1 cellular context compared by ENCODE assay signal in the genomic region with DNA sequence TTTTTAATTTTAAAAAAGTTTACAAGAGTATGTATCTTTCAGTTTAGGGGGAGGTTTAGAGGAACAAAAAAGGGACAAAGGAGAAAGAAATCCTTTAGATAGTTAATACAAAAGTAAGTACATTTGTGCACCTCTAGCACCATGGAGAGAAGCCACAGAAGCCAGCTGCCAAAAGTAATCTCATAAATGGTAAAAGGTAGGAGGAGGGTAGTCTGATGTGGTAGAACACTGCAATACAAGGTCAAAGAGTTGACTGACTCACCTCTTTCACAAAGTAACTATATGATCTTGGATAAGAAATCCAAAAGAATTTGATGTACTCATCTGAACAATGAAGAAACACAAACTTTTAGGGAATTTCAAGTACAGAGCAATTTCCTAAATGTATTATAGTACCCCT.
TF ChIP-seq lines count a peak whose summit lies in the region.

No MANE protein-coding gene starts in this region.

TF ChIP-seq in HEK293, 187 proteins besides CTCF, POLR2A, EP300 and RAD21 (continued from another document):
- TF ChIP-seq, protein P1, sequence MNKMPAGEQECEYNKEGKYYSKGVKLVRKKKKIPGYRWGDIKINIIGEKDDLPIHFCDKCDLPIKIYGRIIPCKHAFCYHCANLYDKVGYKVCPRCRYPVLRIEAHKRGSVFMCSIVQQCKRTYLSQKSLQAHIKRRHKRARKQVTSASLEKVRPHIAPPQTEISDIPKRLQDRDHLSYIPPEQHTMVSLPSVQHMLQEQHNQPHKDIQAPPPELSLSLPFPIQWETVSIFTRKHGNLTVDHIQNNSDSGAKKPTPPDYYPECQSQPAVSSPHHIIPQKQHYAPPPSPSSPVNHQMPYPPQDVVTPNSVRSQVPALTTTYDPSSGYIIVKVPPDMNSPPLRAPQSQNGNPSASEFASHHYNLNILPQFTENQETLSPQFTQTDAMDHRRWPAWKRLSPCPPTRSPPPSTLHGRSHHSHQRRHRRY (tag by site-specific recombination; IDR thresholded peaks at IDR 0.05) = no peak
- TF ChIP-seq ZNF521 (tag by site-specific recombination; IDR thresholded peaks at IDR 0.05) (no peak), OSR2 (tag by site-specific recombination; IDR thresholded peaks at IDR 0.05) (peak; percentile 72), ZNF23 (tag by site-specific recombination; IDR thresholded peaks at IDR 0.05; ENCODE audit: borderline replicate concordance) (no peak)
- TF ChIP-seq, protein P2, sequence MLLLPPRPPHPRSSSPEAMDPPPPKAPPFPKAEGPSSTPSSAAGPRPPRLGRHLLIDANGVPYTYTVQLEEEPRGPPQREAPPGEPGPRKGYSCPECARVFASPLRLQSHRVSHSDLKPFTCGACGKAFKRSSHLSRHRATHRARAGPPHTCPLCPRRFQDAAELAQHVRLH (tag by site-specific recombination; IDR thresholded peaks at IDR 0.05) = peak; percentile 58; the same call in 1 of the 2 replicates
- TF ChIP-seq, protein P3, sequence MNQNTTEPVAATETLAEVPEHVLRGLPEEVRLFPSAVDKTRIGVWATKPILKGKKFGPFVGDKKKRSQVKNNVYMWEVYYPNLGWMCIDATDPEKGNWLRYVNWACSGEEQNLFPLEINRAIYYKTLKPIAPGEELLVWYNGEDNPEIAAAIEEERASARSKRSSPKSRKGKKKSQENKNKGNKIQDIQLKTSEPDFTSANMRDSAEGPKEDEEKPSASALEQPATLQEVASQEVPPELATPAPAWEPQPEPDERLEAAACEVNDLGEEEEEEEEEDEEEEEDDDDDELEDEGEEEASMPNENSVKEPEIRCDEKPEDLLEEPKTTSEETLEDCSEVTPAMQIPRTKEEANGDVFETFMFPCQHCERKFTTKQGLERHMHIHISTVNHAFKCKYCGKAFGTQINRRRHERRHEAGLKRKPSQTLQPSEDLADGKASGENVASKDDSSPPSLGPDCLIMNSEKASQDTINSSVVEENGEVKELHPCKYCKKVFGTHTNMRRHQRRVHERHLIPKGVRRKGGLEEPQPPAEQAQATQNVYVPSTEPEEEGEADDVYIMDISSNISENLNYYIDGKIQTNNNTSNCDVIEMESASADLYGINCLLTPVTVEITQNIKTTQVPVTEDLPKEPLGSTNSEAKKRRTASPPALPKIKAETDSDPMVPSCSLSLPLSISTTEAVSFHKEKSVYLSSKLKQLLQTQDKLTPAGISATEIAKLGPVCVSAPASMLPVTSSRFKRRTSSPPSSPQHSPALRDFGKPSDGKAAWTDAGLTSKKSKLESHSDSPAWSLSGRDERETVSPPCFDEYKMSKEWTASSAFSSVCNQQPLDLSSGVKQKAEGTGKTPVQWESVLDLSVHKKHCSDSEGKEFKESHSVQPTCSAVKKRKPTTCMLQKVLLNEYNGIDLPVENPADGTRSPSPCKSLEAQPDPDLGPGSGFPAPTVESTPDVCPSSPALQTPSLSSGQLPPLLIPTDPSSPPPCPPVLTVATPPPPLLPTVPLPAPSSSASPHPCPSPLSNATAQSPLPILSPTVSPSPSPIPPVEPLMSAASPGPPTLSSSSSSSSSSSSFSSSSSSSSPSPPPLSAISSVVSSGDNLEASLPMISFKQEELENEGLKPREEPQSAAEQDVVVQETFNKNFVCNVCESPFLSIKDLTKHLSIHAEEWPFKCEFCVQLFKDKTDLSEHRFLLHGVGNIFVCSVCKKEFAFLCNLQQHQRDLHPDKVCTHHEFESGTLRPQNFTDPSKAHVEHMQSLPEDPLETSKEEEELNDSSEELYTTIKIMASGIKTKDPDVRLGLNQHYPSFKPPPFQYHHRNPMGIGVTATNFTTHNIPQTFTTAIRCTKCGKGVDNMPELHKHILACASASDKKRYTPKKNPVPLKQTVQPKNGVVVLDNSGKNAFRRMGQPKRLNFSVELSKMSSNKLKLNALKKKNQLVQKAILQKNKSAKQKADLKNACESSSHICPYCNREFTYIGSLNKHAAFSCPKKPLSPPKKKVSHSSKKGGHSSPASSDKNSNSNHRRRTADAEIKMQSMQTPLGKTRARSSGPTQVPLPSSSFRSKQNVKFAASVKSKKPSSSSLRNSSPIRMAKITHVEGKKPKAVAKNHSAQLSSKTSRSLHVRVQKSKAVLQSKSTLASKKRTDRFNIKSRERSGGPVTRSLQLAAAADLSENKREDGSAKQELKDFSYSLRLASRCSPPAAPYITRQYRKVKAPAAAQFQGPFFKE (tag by site-specific recombination; IDR thresholded peaks at IDR 0.05; ENCODE audit: borderline replicate concordance) = no peak
- TF ChIP-seq, protein P4, sequence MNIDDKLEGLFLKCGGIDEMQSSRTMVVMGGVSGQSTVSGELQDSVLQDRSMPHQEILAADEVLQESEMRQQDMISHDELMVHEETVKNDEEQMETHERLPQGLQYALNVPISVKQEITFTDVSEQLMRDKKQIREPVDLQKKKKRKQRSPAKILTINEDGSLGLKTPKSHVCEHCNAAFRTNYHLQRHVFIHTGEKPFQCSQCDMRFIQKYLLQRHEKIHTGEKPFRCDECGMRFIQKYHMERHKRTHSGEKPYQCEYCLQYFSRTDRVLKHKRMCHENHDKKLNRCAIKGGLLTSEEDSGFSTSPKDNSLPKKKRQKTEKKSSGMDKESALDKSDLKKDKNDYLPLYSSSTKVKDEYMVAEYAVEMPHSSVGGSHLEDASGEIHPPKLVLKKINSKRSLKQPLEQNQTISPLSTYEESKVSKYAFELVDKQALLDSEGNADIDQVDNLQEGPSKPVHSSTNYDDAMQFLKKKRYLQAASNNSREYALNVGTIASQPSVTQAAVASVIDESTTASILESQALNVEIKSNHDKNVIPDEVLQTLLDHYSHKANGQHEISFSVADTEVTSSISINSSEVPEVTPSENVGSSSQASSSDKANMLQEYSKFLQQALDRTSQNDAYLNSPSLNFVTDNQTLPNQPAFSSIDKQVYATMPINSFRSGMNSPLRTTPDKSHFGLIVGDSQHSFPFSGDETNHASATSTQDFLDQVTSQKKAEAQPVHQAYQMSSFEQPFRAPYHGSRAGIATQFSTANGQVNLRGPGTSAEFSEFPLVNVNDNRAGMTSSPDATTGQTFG (tag by site-specific recombination; IDR thresholded peaks at IDR 0.05; ENCODE audit: borderline replicate concordance) = no peak
